In the genomic region with DNA sequence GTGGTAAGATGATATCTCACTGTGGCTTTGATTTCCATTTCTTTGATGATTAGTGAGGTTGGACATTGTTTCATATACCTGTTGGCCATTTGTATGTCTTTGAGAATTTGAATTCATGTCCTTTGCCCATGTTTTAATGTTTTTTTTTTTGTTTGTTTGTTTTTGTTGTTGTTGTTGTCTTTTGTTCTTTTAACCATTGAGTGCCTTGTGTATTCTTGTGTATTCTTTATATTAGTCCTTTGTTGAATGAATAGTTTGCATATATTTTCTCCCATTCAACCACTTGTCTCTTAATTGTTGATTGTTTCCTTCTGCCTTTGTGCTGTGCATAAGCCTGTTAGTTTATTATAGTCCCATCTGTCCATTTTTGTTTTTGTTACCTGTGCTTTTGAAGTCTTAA, we compare ENCODE assay signal across 33 cellular contexts.
"Had no signal": no experiment of that assay in that cellular context is flagged by ENCODE, and none has a peak within 500 bp of the region (broad histone marks: within the 10 kb centered on the region; RNA-seq: fewer than 3 reads in every experiment).

No MANE protein-coding gene starts in this region.

- FAIRE-seq: RCC 7860 had no signal

- H2AFZ ChIP-seq: PC-9 had no signal

- H3K4me1 ChIP-seq: SJCRH30 had no signal

- DNase-seq: Kasumi-1, KG1, MG63, NCI-H1048, NCI-H1092 treated with DMSO at 0.1 percent for 48 hours, NCI-H1105 treated with DMSO at 0.1 percent for 48 hours, NCI-H1417, NCI-H1436, NCI-H146, NCI-H1694, NCI-H187, NCI-H1930, NCI-H2029 treated with DMSO at 0.1 percent for 48 hours, NCI-H2081 treated with DMSO at 0.1 percent for 48 hours, NCI-H2107, NCI-H2171, NCI-H226, NCI-H446 treated with DMSO at 0.1 percent for 48 hours, NCI-H510A, NCI-H526, NCI-H69, NCI-H748 treated with DMSO at 0.1 percent for 48 hours, NCI-H82, PC-9, SHP77, SIG-M5, SJCRH30 had no signal

- H3K27ac ChIP-seq: PC-9, RWPE1, SJCRH30, SK-N-MC had no signal

- H3K4me2 ChIP-seq: PC-9 had no signal

- H3K27me3 ChIP-seq: MG63, SJCRH30 had no signal

- H3K4me3 ChIP-seq: MG63, PC-9, SJCRH30, SK-N-MC had no signal

- H3K36me3 ChIP-seq: MG63, SJCRH30 had no signal

- H3K9me3 ChIP-seq: MG63, SJCRH30 had no signal

- ATAC-seq: Panc1, Right ventricle myocardium inferior, SK-N-SH treated with all-trans-retinoic acid at 6 μM for 48 hours had no signal
